ENCODE assay signal across 26 cellular contexts in the genomic region with DNA sequence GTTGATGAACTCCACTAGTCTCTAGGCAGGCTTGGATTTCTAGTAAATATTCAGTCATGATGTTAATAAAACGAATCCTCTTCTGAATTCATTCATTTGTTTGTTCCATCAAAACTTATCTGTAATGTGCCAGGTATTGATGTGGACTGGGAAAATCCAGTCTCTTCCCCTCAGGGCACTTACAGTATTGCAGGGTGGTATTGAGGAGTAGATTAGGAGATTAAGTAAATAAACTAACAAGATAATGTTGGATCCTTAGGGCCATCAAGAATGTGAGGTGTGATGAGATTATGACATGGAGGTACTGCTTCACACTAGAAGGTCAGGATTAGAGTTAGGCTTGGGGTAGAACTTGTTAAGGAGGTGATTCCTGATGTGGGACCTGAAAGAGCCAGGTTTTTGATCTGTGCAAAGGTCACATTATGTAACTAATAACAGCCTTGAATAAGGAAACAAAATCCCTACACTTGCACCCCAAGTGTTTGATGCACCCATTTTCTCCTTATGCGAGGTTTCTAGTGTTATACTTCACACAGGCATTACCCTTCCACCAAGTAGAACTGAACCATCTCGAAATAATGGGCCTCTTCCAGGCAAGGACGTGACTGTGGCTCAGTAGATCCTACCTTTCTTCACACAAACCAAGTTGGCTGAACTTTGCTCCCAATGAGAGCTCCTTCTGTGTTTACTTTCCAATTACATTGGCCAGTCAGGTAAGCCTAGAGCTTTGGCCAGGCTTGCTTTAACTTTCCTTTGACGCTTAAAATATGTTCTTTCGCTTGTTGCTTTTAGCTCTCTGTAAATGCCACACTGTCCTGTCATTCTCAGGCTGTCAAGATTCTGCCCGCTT. TPM values are rescaled to one million over a fixed set of nuclear protein-coding genes. Genes with fewer than 3 reads are reported as not detected.
DNase-seq lines count a peak whose midpoint lies in the region; ATAC-seq and TF ChIP-seq lines count a peak whose summit lies in the region.
"Had no signal": no experiment of that assay in that cellular context is flagged by ENCODE, and none has a peak within 500 bp of the region (broad histone marks: within the 10 kb centered on the region; RNA-seq: fewer than 3 reads in every experiment).

No MANE protein-coding gene starts in this region.

- in situ Hi-C loops in transverse colon (cut with MboI; ENCODE audit: low pct_ligation_motif_present in 1 of 4, low pct_unique_long_range_greater_than_20kb in 1 of 4, low sequenced_read_pairs in 3 of 4) = no loop called here

- intact Hi-C loops in mucosa of descending colon (cut with DNase I, micrococcal nuclease) = no loop called here
- intact Hi-C loops in transverse colon (cut with DNase I; ENCODE audit: low total_unique reads) = no loop called here
- intact Hi-C loops in left ventricle myocardium superior (cut with micrococcal nuclease) = no loop called here

- peaks cover 0 to 4% of the 10 kb centered on the region in 2 donors for H3K9me3 ChIP-seq in duodenal mucosa (ENCODE audit: control insufficient read depth in 1 of 2, low read length in 2 of 2)
- H3K9me3 ChIP-seq in mucosa of descending colon = no peaks in the 10 kb centered on the region
- no peaks in the 10 kb centered on the region for H3K9me3 ChIP-seq in transverse colon
- H3K9me3 ChIP-seq: sigmoid colon, tibial nerve had no signal

- peak overlapping the region; percentile 50 for H3K27ac ChIP-seq in duodenal mucosa (ENCODE audit: low read depth, low read length)
- H3K27ac ChIP-seq in transverse colon = peak overlapping the region; percentile 72 to 79 (median 77)
- H3K27ac ChIP-seq: neural progenitor cell, sigmoid colon, tibial nerve had no signal

- H3K4me1 ChIP-seq in duodenal mucosa (ENCODE audit: control insufficient read depth in 1 of 2, insufficient read depth in 2 of 2, low read length in 2 of 2) = peaks cover 31 to 45% of the 10 kb centered on the region in 2 donors
- H3K4me1 ChIP-seq in mucosa of descending colon (ENCODE audit: low read depth) = peaks cover 37% of the 10 kb centered on the region
- peaks cover 0 to 57% (median 18%) of the 10 kb centered on the region in 4 donors for H3K4me1 ChIP-seq in transverse colon
- H3K4me1 ChIP-seq: neural progenitor cell, sigmoid colon, tibial nerve had no signal

- H3K27me3 ChIP-seq in duodenal mucosa (ENCODE audit: control insufficient read depth in 1 of 2, insufficient read depth in 2 of 2, low read length in 2 of 2) (no peaks in the 10 kb centered on the region), transverse colon (no peaks in the 10 kb centered on the region)
- H3K27me3 ChIP-seq: neural progenitor cell, sigmoid colon, tibial nerve had no signal

- H3K4me3 ChIP-seq in duodenal mucosa (ENCODE audit: low read depth in 1 of 2, low read length in 2 of 2) (peak overlapping the region; percentile 37 to 65), mucosa of descending colon (no peak overlapping the region), transverse colon (peak overlapping the region in 1 of 4 donors; percentile 29)
- H3K4me3 ChIP-seq: neural progenitor cell, sigmoid colon, tibial nerve had no signal

- TF ChIP-seq CTCF in mucosa of descending colon (IDR thresholded peaks at IDR 0.05) = no peak
- TF ChIP-seq CTCF in transverse colon (IDR thresholded peaks at IDR 0.05) = peak in 2 of 5 experiments; percentile 13 to 36

- TF ChIP-seq POLR2A in transverse colon (IDR thresholded peaks at IDR 0.05) = no peak

- 38 to 47% methylated on average over 5 to 7 of the region's 7 CpGs for WGBS in transverse colon (ENCODE audit: low coverage in 1 of 2), 2 donors

- H3K9ac ChIP-seq in duodenal mucosa (ENCODE audit: low read depth in 1 of 2, low read length in 2 of 2) = peak overlapping the region; percentile 14 to 15
- H3K9ac ChIP-seq: neural progenitor cell had no signal

- ATAC-seq in mucosa of descending colon (peak; percentile 92), left ventricle myocardium superior (no peak)
- ATAC-seq in stimulated activated naive CD8-positive, alpha-beta T cell treated with anti-CD3 and anti-CD28 coated beads, Interleukin-15, Interleukin-2, amounts not matched to agents 100 U/mL and 50 U/mL, for 24 hours = no peak
- ATAC-seq: left cardiac atrium had no signal

- H3K36me3 ChIP-seq in duodenal mucosa (ENCODE audit: control insufficient read depth in 1 of 2, insufficient read depth in 2 of 2, low read length in 2 of 2) = peaks cover 0 to 2% of the 10 kb centered on the region in 2 donors
- no peaks in the 10 kb centered on the region for H3K36me3 ChIP-seq in mucosa of descending colon (ENCODE audit: low read depth)
- no peaks in the 10 kb centered on the region for H3K36me3 ChIP-seq in transverse colon
- H3K36me3 ChIP-seq: neural progenitor cell, sigmoid colon, tibial nerve had no signal

- no peak for TF ChIP-seq EP300 in transverse colon (IDR thresholded peaks at IDR 0.05; ENCODE audit: low read depth)

- DNase-seq in NCI-H82 (lab: John Stamatoyannopoulos, UW) (peak; percentile 3), NCI-H82 treated with DMSO at 0.1 percent for 48 hours (lab: John Stamatoyannopoulos, UW; ENCODE audit: unreplicated experiment) (no peak), mucosa of descending colon (peak in 1 of 3 donors; percentile 70), transverse colon (no peak), HuH-7.5 (ENCODE audit: low spot score) (no peak), left ventricle myocardium superior (no peak)
- no peak for DNase-seq in stimulated activated naive CD8-positive, alpha-beta T cell treated with anti-CD3 and anti-CD28 coated beads, Interleukin-15, Interleukin-2, amounts not matched to agents 100 U/mL and 50 U/mL, for 24 hours
- DNase-seq: activated B cell treated with CpG ODN at 0.5 μM for 24 hours; activated CD4-positive, alpha-beta memory T cell treated with anti-CD3 and anti-CD28 coated beads for 36 hours; activated CD8-positive, alpha-beta memory T cell treated with anti-CD3 and anti-CD28 coated beads, Interleukin-2, amount 50 U/mL, for 48 hours; activated effector memory CD4-positive, alpha-beta T cell treated with anti-CD3 and anti-CD28 coated beads, Interleukin-2, amount 50 U/mL, for 16 hours; CD4-positive, alpha-beta memory T cell; cerebellar nuclear complex; DMS153; effector CD4-positive, alpha-beta T cell; GOT3; head of caudate nucleus; KBM-7; left cardiac atrium; NCI-H69; sigmoid colon; stimulated activated CD4-positive, alpha-beta T cell treated with anti-CD3 and anti-CD28 coated beads, Interleukin-15, amount 100 ng/mL, for 24 hours had no signal

RNA-seq across cellular contexts. Expression of a gene that starts 16.7 kb away (rescaled TPM):
- 10 to 100 TPM; 41.9 to 89.3 (median 83.7) TPM for total RNA-seq in mucosa of descending colon
- total RNA-seq in transverse colon = 100 to 1,000 TPM; 108 to 409 (median 144) TPM
- total RNA-seq in left ventricle myocardium superior = 2.1 TPM
- total RNA-seq: A172 had no signal

Comparison
In these comparisons a context has a peak if more than half of its experiments do, and no peak if none do; other contexts are left out.
1. RNA of a gene that starts 16.7 kb away (total RNA-seq): 108 to 409 TPM in transverse colon and 41.9 to 89.3 TPM in mucosa of descending colon; 2.1 TPM in left ventricle myocardium superior (single experiment); every median in the first group is over 10 times any median in the second.